Comparison of ENCODE assay signal across 10 cellular contexts in genomic region chr3:149843502-149843901, GRCh38. TPM values are rescaled to one million over a fixed set of nuclear protein-coding genes. Genes with fewer than 3 reads are reported as not detected.
"Had no signal": no experiment of that assay in that cellular context is flagged by ENCODE, and none has a peak within 500 bp of the region (broad histone marks: within the 10 kb centered on the region; RNA-seq: fewer than 3 reads in every experiment).

No MANE protein-coding gene starts in this region.

- H3K4me3 Mint-ChIP-seq: H9 had no signal

- H3K4me3 ChIP-seq: GM23248, K562 had no signal

- H2AFZ ChIP-seq: GM23248 had no signal

- DNase-seq: GM23248, GOT3, H9, HCEC 1CT, IMR-90, KG1 had no signal

- FAIRE-seq: K562 had no signal

- H3K27ac ChIP-seq: GM23248, HL-60 had no signal

- H3K4me1 Mint-ChIP-seq: H9 had no signal

- ATAC-seq: K562 had no signal

- H3K9ac ChIP-seq: GM23248 had no signal

RNA-seq across cellular contexts. Expression of gene ANKUB1, which starts 51.1 kb away (rescaled TPM):
- total RNA-seq: GM23248, H4, H9, HT1080, IMR-90, K562 had no signal
- polyA plus RNA-seq: GM23248, IMR-90, K562 had no signal
